1 cellular context compared by ENCODE assay signal in the genomic region with DNA sequence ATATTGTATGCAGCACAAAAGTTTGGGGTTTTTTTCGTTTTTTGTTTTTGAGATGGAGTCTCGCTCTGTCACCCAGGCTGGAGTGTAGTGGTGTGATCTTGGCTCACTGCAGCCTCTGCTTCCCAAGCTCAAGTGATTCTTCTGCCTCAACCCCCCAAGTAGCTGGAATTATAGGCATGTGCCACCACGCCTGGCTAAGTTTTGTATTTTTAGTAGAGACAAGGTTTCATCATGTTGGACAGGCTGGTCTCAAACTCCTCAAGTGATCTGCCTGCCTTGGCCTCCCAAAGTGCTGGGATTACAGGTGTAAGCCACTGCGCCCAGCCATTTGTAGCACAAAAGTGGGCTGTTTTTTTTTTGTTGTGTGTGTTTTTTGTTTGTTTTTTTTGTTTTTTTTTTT. TPM values are rescaled to one million over a fixed set of nuclear protein-coding genes. Genes with fewer than 3 reads are reported as not detected.
"Had no signal": no experiment of that assay in that cellular context is flagged by ENCODE, and none has a peak within 500 bp of the region (broad histone marks: within the 10 kb centered on the region; RNA-seq: fewer than 3 reads in every experiment).

No MANE protein-coding gene starts in this region.

RNA-seq across cellular contexts. Expression of a gene that starts 37.1 kb away (rescaled TPM):
- total RNA-seq: GM12878 had no signal
